ENCODE assay signal across 11 cellular contexts in genomic region chr16:28183930-28184329, GRCh38. TPM values are rescaled to one million over a fixed set of nuclear protein-coding genes. Genes with fewer than 3 reads are reported as not detected.
A peak's percentile ranks its signal among the peaks of the same experiment; 100 is the strongest.
DNase-seq lines count a peak whose midpoint lies in the region; ATAC-seq and TF ChIP-seq lines count a peak whose summit lies in the region.
"Had no signal": no experiment of that assay in that cellular context is flagged by ENCODE, and none has a peak within 500 bp of the region (broad histone marks: within the 10 kb centered on the region; RNA-seq: fewer than 3 reads in every experiment).

No MANE protein-coding gene starts in this region.

- H3K79me2 ChIP-seq in SK-N-SH (ENCODE audit: insufficient read depth): peaks cover 96% of the 10 kb centered on the region

- no peak for TF ChIP-seq RAD21 in SK-N-SH (IDR thresholded peaks at IDR 0.05; ENCODE audit: low read length)

- DNase-seq in CD4-positive, CD25-positive, alpha-beta regulatory T cell: no peak
- DNase-seq in Calu3 (no peak), neural crest cell (ENCODE audit: low read depth, low spot score) (no peak), OCI-M1 (lab: John Stamatoyannopoulos, UW) (no peak), SK-N-SH (no peak), HCEC 1CT (no peak)
- DNase-seq in activated naive CD8-positive, alpha-beta T cell treated with anti-CD3 and anti-CD28 coated beads for 36 hours: no peak
- DNase-seq: anterior cingulate cortex, COR-L47 had no signal

- H3K36me3 ChIP-seq in CD4-positive, CD25-positive, alpha-beta regulatory T cell (ENCODE audit: control insufficient read depth, insufficient read depth, low read length): peaks cover 5% of the 10 kb centered on the region
- H3K36me3 ChIP-seq in SK-N-SH (replicated peaks in 1 of 2; ENCODE audit: control insufficient read depth in 1 of 2, insufficient read depth in 2 of 2, low read length in 1 of 2): peaks cover 8 to 13% of the 10 kb centered on the region in 2 experiments

- H3K9me3 ChIP-seq in CD4-positive, CD25-positive, alpha-beta regulatory T cell (ENCODE audit: control insufficient read depth in 2 of 2, low read length in 2 of 2): no peaks in the 10 kb centered on the region
- H3K9me3 ChIP-seq in SK-N-SH: peaks cover 5% of the 10 kb centered on the region; the same call in 1 of the 2 replicates
- H3K9me3 ChIP-seq: SJSA1 had no signal

- no peaks in the 10 kb centered on the region for H3K27me3 ChIP-seq in CD4-positive, CD25-positive, alpha-beta regulatory T cell (ENCODE audit: control insufficient read depth, insufficient read depth, low read length)
- no peaks in the 10 kb centered on the region for H3K27me3 ChIP-seq in SK-N-SH (ENCODE audit: insufficient read depth)
- H3K27me3 ChIP-seq: SJSA1 had no signal

- no peak overlapping the region for H3K27ac ChIP-seq in CD4-positive, CD25-positive, alpha-beta regulatory T cell (ENCODE audit: insufficient read depth, low read length, poor library complexity, severe bottlenecking)
- peak overlapping the region in 1 of 2 experiments; percentile 10; a peak in 1 of 4 replicates for H3K27ac ChIP-seq in SK-N-SH (ENCODE audit: low read depth in 2 of 2, low read length in 1 of 2)
- H3K27ac ChIP-seq: coronary artery, SJSA1 had no signal

- peaks cover 18% of the 10 kb centered on the region for H3F3A ChIP-seq in SK-N-SH (replicated peaks; ENCODE audit: insufficient read depth)

- peak overlapping the region; percentile 91 to 97 (median 94) for H3K27ac Mint-ChIP-seq in CD4-positive, CD25-positive, alpha-beta regulatory T cell
- H3K27ac Mint-ChIP-seq in Calu3 (ENCODE audit: unreplicated experiment) (peak overlapping the region; percentile 17), neural crest cell (ENCODE audit: unreplicated experiment) (peak overlapping the region; percentile 21)
- H3K27ac Mint-ChIP-seq in activated naive CD8-positive, alpha-beta T cell treated with anti-CD3 and anti-CD28 coated beads for 36 hours: peak overlapping the region; percentile 89

- peaks cover 82% of the 10 kb centered on the region for H3K4me1 ChIP-seq in CD4-positive, CD25-positive, alpha-beta regulatory T cell (ENCODE audit: control insufficient read depth, insufficient read depth, low read length, poor library complexity, severe bottlenecking)
- H3K4me1 ChIP-seq in SK-N-SH (ENCODE audit: control insufficient read depth in 1 of 2, insufficient read depth in 2 of 2, low read depth in 1 of 2, low read length in 1 of 2): peaks cover 8 to 40% of the 10 kb centered on the region in 2 experiments

- POLR2A ChIA-PET in SK-N-SH (lab: Yijun Ruan, JAX): interaction anchor here (0.6 kb wide), 1 partner anchor 854 kb away, joined by 3 read pairs; no protein-coding TSS in a partner anchor

- CTCF ChIA-PET in Calu3 (lab: Charles Lee): interaction anchor here (0.6 to 0.7 kb wide), 3 partner anchors 9 to 259 kb away, joined by 3 to 8 read pairs (median 6); no protein-coding TSS in a partner anchor
- CTCF ChIA-PET in SK-N-SH (lab: Yijun Ruan, JAX): interaction anchor here (0.8 to 1.7 kb wide), 2 partner anchors 27 to 33 kb away, joined by 3 to 4 read pairs; no protein-coding TSS in a partner anchor

- no peak for TF ChIP-seq EP300 in SK-N-SH (IDR thresholded peaks at IDR 0.05; ENCODE audit: borderline replicate concordance in 1 of 2, low read depth in 1 of 2, low read length in 1 of 2)

- H3K4me3 Mint-ChIP-seq in CD4-positive, CD25-positive, alpha-beta regulatory T cell: peak overlapping the region in 3 of 4 donors; percentile 10 to 53 (median 13)
- H3K4me3 Mint-ChIP-seq in Calu3 (ENCODE audit: low read depth, unreplicated experiment) (no peak overlapping the region), neural crest cell (no peak overlapping the region)
- no peak overlapping the region for H3K4me3 Mint-ChIP-seq in activated naive CD8-positive, alpha-beta T cell treated with anti-CD3 and anti-CD28 coated beads for 36 hours

- peaks cover 77% of the 10 kb centered on the region for H4K20me1 ChIP-seq in SK-N-SH (ENCODE audit: insufficient read depth)

- intact Hi-C loops in Calu3 (cut with micrococcal nuclease; ENCODE audit: unreplicated experiment): no loop called here

- H3K9me3 Mint-ChIP-seq in CD4-positive, CD25-positive, alpha-beta regulatory T cell: peaks cover 0 to 7% (median 0%) of the 10 kb centered on the region in 7 donors
- H3K9me3 Mint-ChIP-seq in Calu3 (ENCODE audit: low read depth, unreplicated experiment) (no peaks in the 10 kb centered on the region), neural crest cell (peaks cover 5% of the 10 kb centered on the region)
- H3K9me3 Mint-ChIP-seq in activated naive CD8-positive, alpha-beta T cell treated with anti-CD3 and anti-CD28 coated beads for 36 hours: peaks cover 4% of the 10 kb centered on the region

- WGBS in SK-N-SH (ENCODE audit: low lambda C conversion rate): 93% methylated on average over 4 of the region's 4 CpGs

- no peaks in the 10 kb centered on the region for H3K9me2 ChIP-seq in SK-N-SH

- H3K4me2 ChIP-seq in SK-N-SH: no peak overlapping the region

- H3K9ac ChIP-seq in SK-N-SH: no peak overlapping the region

- peaks cover 35% of the 10 kb centered on the region for H3K36me3 Mint-ChIP-seq in CD4-positive, CD25-positive, alpha-beta regulatory T cell
- H3K36me3 Mint-ChIP-seq in Calu3 (ENCODE audit: insufficient read depth, unreplicated experiment) (peaks cover 45% of the 10 kb centered on the region), neural crest cell (ENCODE audit: low read depth) (peaks cover 13% of the 10 kb centered on the region)
- H3K36me3 Mint-ChIP-seq in activated naive CD8-positive, alpha-beta T cell treated with anti-CD3 and anti-CD28 coated beads for 36 hours: peaks cover 83% of the 10 kb centered on the region

- H2AFZ ChIP-seq in SK-N-SH (ENCODE audit: low read depth): no peak overlapping the region

- TF ChIP-seq CTCF in Calu3 (IDR thresholded peaks at IDR 0.05; ENCODE audit: unreplicated experiment): no peak
- TF ChIP-seq CTCF in neural crest cell (conservative IDR thresholded peaks at IDR 0.05): no peak
- no peak for TF ChIP-seq CTCF in SK-N-SH (IDR thresholded peaks at IDR 0.05)

- no peak overlapping the region for H3K4me3 ChIP-seq in CD4-positive, CD25-positive, alpha-beta regulatory T cell (ENCODE audit: low read depth, low read length)
- H3K4me3 ChIP-seq in SK-N-SH (ENCODE audit: low read depth in 2 of 2, low read length in 1 of 2): no peak overlapping the region
- H3K4me3 ChIP-seq: coronary artery, SJSA1 had no signal

- BruUV-seq in Calu3 (replicated peaks; lab: Mats Ljungman, UMichigan): no TSS peak

- no peak for ATAC-seq in CD4-positive, CD25-positive, alpha-beta regulatory T cell (ENCODE audit: low read depth in 2 of 2)

- no peaks in the 10 kb centered on the region for H3K27me3 Mint-ChIP-seq in CD4-positive, CD25-positive, alpha-beta regulatory T cell
- H3K27me3 Mint-ChIP-seq in Calu3 (ENCODE audit: unreplicated experiment): no peaks in the 10 kb centered on the region
- H3K27me3 Mint-ChIP-seq in activated naive CD8-positive, alpha-beta T cell treated with anti-CD3 and anti-CD28 coated beads for 36 hours: no peaks in the 10 kb centered on the region
- H3K27me3 Mint-ChIP-seq in neural crest cell (ENCODE audit: low read depth): no peaks in the 10 kb centered on the region

- H3K4me1 Mint-ChIP-seq in CD4-positive, CD25-positive, alpha-beta regulatory T cell: peaks cover 72 to 92% (median 84%) of the 10 kb centered on the region in 4 donors
- peaks cover 52% of the 10 kb centered on the region for H3K4me1 Mint-ChIP-seq in Calu3 (ENCODE audit: low read depth, unreplicated experiment)
- peaks cover 90% of the 10 kb centered on the region for H3K4me1 Mint-ChIP-seq in activated naive CD8-positive, alpha-beta T cell treated with anti-CD3 and anti-CD28 coated beads for 36 hours
- peaks cover 30% of the 10 kb centered on the region for H3K4me1 Mint-ChIP-seq in neural crest cell

TF ChIP-seq in SK-N-SH, 30 proteins besides CTCF, POLR2A, EP300 and RAD21:
- TF ChIP-seq PBX3 (IDR thresholded peaks at IDR 0.05): no peak
- TF ChIP-seq USF1 (IDR thresholded peaks at IDR 0.05; ENCODE audit: borderline replicate concordance, low read depth): no peak
- no peak for TF ChIP-seq GABPA (IDR thresholded peaks at IDR 0.05; ENCODE audit: low read depth)
- TF ChIP-seq TCF12 (IDR thresholded peaks at IDR 0.05): no peak
- no peak for TF ChIP-seq SMC3 (IDR thresholded peaks at IDR 0.05; ENCODE audit: low read depth, low read length)

RNA-seq across cellular contexts. Expression of gene XPO6, which starts 27.8 kb away (rescaled TPM):
- total RNA-seq in CD4-positive, CD25-positive, alpha-beta regulatory T cell: 302 TPM
- polyA plus RNA-seq in CD4-positive, CD25-positive, alpha-beta regulatory T cell: 10 to 100 TPM; 60.4 to 79.6 (median 64.2) TPM
- total RNA-seq in Calu3 (2022): 149 and 153 TPM in 2 replicates
- 100 to 1,000 TPM; 234 to 241 TPM for total RNA-seq in activated naive CD8-positive, alpha-beta T cell treated with anti-CD3 and anti-CD28 coated beads for 36 hours
- total RNA-seq in neural crest cell: 146 and 148 TPM in 2 replicates
- polyA plus RNA-seq in SK-N-SH (2012; rRNA removed): 97.1 and 118 TPM in 2 replicates
- polyA plus RNA-seq in SK-N-SH (2012; cell fraction: cytosol; rRNA removed): 54.3 and 66.0 TPM in 2 replicates
- polyA plus RNA-seq in SK-N-SH (2012; cell fraction: nucleus; rRNA removed): 188 and 208 TPM in 2 replicates

Comparison
In these comparisons a context has a peak if more than half of its experiments do, and no peak if none do; other contexts are left out.
1. H3K27ac Mint-ChIP-seq: peak in every context shown above with its lines; median percentile 94 in CD4-positive, CD25-positive, alpha-beta regulatory T cell; 89 in activated naive CD8-positive, alpha-beta T cell treated with anti-CD3 and anti-CD28 coated beads for 36 hours; 21 in neural crest cell; 17 in Calu3.
2. H3K4me3 Mint-ChIP-seq: peak in CD4-positive, CD25-positive, alpha-beta regulatory T cell (3 of 4); none in Calu3 (single experiment), activated naive CD8-positive, alpha-beta T cell treated with anti-CD3 and anti-CD28 coated beads for 36 hours (single experiment) and neural crest cell (single experiment).